Comparison of ENCODE assay signal across 8 cellular contexts in the genomic region with DNA sequence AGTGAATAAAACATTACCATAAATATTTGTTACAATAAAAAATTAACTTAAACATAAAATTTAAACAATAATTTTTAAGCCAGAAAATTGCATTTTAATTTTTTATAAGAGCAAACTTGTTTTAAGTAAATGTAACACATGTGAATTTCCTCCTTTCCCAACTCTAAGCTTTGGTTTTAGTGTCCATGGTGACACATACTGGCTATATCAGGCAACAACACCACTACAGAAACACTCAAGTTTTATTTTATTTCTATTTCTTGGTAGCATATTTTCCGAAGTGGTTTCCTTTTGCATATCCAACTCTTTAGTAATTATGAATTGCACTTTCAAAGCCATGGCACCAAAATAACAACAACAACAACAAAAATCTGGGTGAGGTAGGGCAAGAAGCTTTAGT. TPM values are rescaled to one million over a fixed set of nuclear protein-coding genes. Genes with fewer than 3 reads are reported as not detected.
DNase-seq lines count a peak whose midpoint lies in the region; ATAC-seq and TF ChIP-seq lines count a peak whose summit lies in the region.

No MANE protein-coding gene starts in this region.

- no peak overlapping the region for H3K27ac Mint-ChIP-seq in neural crest cell (ENCODE audit: unreplicated experiment)

- peaks cover 4% of the 10 kb centered on the region for H3K9me3 Mint-ChIP-seq in neural crest cell

- H3K4me3 ChIP-seq in NB4 (ENCODE audit: low read depth, low read length) = no peak overlapping the region
- H3K4me3 ChIP-seq in cardiac fibroblast (replicated peaks in 1 of 2; ENCODE audit: low read depth in 2 of 2, low read length in 2 of 2) = no peak overlapping the region

- H3K4me1 Mint-ChIP-seq in neural crest cell = peaks cover 34% of the 10 kb centered on the region

- TF ChIP-seq CTCF in NB4 (IDR thresholded peaks at IDR 0.05; ENCODE audit: low read depth, low read length) (no peak), cardiac fibroblast (IDR thresholded peaks at IDR 0.05; ENCODE audit: low read depth, low read length) (no peak), neural crest cell (conservative IDR thresholded peaks at IDR 0.05) (peak; percentile 53)

- peaks cover 19% of the 10 kb centered on the region for H3K36me3 Mint-ChIP-seq in neural crest cell (ENCODE audit: low read depth)

- DNase-seq in NCI-H1092 treated with DMSO at 0.1 percent for 48 hours (lab: John Stamatoyannopoulos, UW) = peak; percentile 74
- no peak for DNase-seq in NCI-H1092 (lab: John Stamatoyannopoulos, UW)
- peak; percentile 9 for DNase-seq in NB4 (ENCODE audit: low read depth)
- DNase-seq in cardiac fibroblast (ENCODE audit: low read depth in 2 of 2) = peak; percentile 12 to 18
- no peak for DNase-seq in neural crest cell (ENCODE audit: low read depth, low spot score)
- DNase-seq in GM19238 (ENCODE audit: insufficient read length, low spot score) = no peak
- no peak for DNase-seq in cortex of kidney (lab: John Stamatoyannopoulos, UW)

- peaks cover 34% of the 10 kb centered on the region for H3K27me3 Mint-ChIP-seq in neural crest cell (ENCODE audit: low read depth)

- no peak for ATAC-seq in GM18519 (IDR thresholded peaks at IDR 0.05; ENCODE audit: low FRiP score, unreplicated experiment)

- no peak for TF ChIP-seq POLR2A in NB4 (IDR thresholded peaks at IDR 0.05; ENCODE audit: extremely low read depth, insufficient read length)

- peak overlapping the region; percentile 99 for H3K4me3 Mint-ChIP-seq in neural crest cell

RNA-seq across cellular contexts. Expression of gene NELL2, which starts 2.2 kb away (rescaled TPM):
- total RNA-seq in neural crest cell = 89.1 and 101 TPM in 2 replicates

Comparison
In these comparisons a context has a peak if more than half of its experiments do, and no peak if none do; other contexts are left out.
1. DNase-seq: peak in NCI-H1092 treated with DMSO at 0.1 percent for 48 hours (single experiment), NB4 (single experiment) and cardiac fibroblast (2 of 2); none in NCI-H1092 (single experiment), neural crest cell (single experiment), GM19238 (single experiment) and cortex of kidney (single experiment).